In genomic region chr5:143456952-143457547, GRCh38 we compare ENCODE assay signal across 2 cellular contexts.
TF ChIP-seq lines count a peak whose summit lies in the region.

No MANE protein-coding gene starts in this region.

TF ChIP-seq in SK-N-SH, 30 proteins besides CTCF, POLR2A, EP300 and RAD21:
- TF ChIP-seq YY1 (IDR thresholded peaks at IDR 0.05; ENCODE audit: low read depth) (no peak), SIN3A (IDR thresholded peaks at IDR 0.05; ENCODE audit: borderline replicate concordance, low read depth, low read length) (no peak), FOXJ3 (CRISPR knock-in tag; IDR thresholded peaks at IDR 0.05) (no peak), FOXM1 (IDR thresholded peaks at IDR 0.05; ENCODE audit: low read depth) (no peak), JUND (IDR thresholded peaks at IDR 0.05) (no peak), FOSL2 (IDR thresholded peaks at IDR 0.05; ENCODE audit: borderline replicate concordance, low read depth) (peak; percentile 18; the same call in 1 of the 2 replicates), ZBTB33 (IDR thresholded peaks at IDR 0.05; ENCODE audit: borderline replicate concordance, low read depth) (no peak), PBX3 (IDR thresholded peaks at IDR 0.05) (peak; percentile 18; the same call in 1 of the 2 replicates), TCF12 (IDR thresholded peaks at IDR 0.05) (peak; percentile 28; the same call in 1 of the 2 replicates), EZH2phosphoT487 (IDR thresholded peaks at IDR 0.05; ENCODE audit: borderline replicate concordance, low read depth) (no peak), TAF1 (IDR thresholded peaks at IDR 0.05; ENCODE audit: borderline replicate concordance, low read depth, low read length) (no peak), RFX5 (IDR thresholded peaks at IDR 0.05; ENCODE audit: low read length) (no peak), RCOR1 (IDR thresholded peaks at IDR 0.05; ENCODE audit: low read length) (no peak)

TF ChIP-seq in HepG2, 621 proteins besides CTCF, POLR2A, EP300 and RAD21:
- TF ChIP-seq ZNF543 (CRISPR knock-in tag; IDR thresholded peaks at IDR 0.05) = no peak
- TF ChIP-seq ZNF816 (CRISPR knock-in tag; IDR thresholded peaks at IDR 0.05; ENCODE audit: borderline replicate concordance) = no peak
- no peak for TF ChIP-seq MXD4 (CRISPR knock-in tag; IDR thresholded peaks at IDR 0.05)
- TF ChIP-seq TP53 (CRISPR knock-in tag; conservative IDR thresholded peaks at IDR 0.05) = no peak
- TF ChIP-seq ZNF549 (CRISPR knock-in tag; IDR thresholded peaks at IDR 0.05) = no peak
- no peak for TF ChIP-seq SKIL (CRISPR knock-in tag; IDR thresholded peaks at IDR 0.05; ENCODE audit: borderline replicate concordance)
- no peak for TF ChIP-seq KDM3A (CRISPR knock-in tag; IDR thresholded peaks at IDR 0.05; ENCODE audit: low read depth)
- TF ChIP-seq ZNF646 (CRISPR knock-in tag; IDR thresholded peaks at IDR 0.05) = no peak
- TF ChIP-seq AFF4 (CRISPR knock-in tag; IDR thresholded peaks at IDR 0.05) = no peak
- TF ChIP-seq THAP8 (CRISPR knock-in tag; IDR thresholded peaks at IDR 0.05; ENCODE audit: borderline replicate concordance) = no peak
- TF ChIP-seq MYNN (CRISPR knock-in tag; IDR thresholded peaks at IDR 0.05; ENCODE audit: low read depth) = no peak
- no peak for TF ChIP-seq ARNTL (CRISPR knock-in tag; IDR thresholded peaks at IDR 0.05)
- TF ChIP-seq KDM4B (CRISPR knock-in tag; IDR thresholded peaks at IDR 0.05) = no peak
- no peak for TF ChIP-seq RFX1 (IDR thresholded peaks at IDR 0.05)
- TF ChIP-seq ZNF670 (CRISPR knock-in tag; IDR thresholded peaks at IDR 0.05; ENCODE audit: borderline replicate concordance) = no peak
